ENCODE assay signal across 1 cellular context in the genomic region with DNA sequence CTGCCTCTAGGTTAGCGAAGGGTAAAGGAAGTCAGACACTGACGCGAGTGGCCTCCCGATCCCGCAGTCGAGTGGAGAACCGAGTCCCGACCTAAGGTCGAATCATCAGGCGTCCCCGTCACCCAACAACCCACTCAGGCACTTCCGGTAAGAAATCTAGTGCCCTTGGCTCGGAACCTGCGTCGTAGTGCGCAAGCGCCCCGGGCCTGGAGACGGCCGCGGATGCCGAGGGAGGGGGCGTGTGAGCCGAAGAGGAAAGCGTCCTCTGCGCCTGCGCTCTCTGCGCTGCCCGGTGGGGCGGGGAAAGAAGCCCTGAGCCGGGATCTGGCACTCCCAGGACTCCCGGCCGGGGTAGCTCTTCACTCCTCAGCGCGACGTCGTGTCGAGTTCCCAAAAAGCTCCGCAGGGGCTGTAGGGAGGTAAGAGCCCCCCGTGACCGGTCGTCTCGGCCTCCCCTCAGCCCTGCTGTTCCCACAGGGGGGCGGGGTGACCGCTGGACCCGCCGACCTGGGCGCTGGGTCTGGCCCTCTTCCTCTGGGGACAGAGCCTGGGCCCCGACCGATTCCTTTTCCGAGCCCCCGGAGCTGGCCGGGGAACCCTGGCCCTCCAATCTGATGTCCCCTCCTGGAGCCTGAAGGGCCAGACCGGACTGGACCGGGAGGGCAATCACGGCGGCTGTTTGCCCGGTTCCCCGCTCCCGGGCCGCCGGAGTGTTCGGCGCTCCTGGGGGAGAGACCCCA.
TF ChIP-seq lines count a peak whose summit lies in the region.

TSS of gene ZFYVE16 (plus strand) at position 330 of the 740 bp plus-strand sequence. CDS start 26,084 bp downstream, outside the sequence.

TF ChIP-seq in A549, 52 proteins besides CTCF, POLR2A, EP300 and RAD21 (continued from another document):
- TF ChIP-seq, protein P1, sequence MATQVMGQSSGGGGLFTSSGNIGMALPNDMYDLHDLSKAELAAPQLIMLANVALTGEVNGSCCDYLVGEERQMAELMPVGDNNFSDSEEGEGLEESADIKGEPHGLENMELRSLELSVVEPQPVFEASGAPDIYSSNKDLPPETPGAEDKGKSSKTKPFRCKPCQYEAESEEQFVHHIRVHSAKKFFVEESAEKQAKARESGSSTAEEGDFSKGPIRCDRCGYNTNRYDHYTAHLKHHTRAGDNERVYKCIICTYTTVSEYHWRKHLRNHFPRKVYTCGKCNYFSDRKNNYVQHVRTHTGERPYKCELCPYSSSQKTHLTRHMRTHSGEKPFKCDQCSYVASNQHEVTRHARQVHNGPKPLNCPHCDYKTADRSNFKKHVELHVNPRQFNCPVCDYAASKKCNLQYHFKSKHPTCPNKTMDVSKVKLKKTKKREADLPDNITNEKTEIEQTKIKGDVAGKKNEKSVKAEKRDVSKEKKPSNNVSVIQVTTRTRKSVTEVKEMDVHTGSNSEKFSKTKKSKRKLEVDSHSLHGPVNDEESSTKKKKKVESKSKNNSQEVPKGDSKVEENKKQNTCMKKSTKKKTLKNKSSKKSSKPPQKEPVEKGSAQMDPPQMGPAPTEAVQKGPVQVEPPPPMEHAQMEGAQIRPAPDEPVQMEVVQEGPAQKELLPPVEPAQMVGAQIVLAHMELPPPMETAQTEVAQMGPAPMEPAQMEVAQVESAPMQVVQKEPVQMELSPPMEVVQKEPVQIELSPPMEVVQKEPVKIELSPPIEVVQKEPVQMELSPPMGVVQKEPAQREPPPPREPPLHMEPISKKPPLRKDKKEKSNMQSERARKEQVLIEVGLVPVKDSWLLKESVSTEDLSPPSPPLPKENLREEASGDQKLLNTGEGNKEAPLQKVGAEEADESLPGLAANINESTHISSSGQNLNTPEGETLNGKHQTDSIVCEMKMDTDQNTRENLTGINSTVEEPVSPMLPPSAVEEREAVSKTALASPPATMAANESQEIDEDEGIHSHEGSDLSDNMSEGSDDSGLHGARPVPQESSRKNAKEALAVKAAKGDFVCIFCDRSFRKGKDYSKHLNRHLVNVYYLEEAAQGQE (IDR thresholded peaks at IDR 0.05): no peak
- TF ChIP-seq HMGXB4 (CRISPR knock-in tag; IDR thresholded peaks at IDR 0.05; ENCODE audit: borderline replicate concordance) (peak; percentile 82; the same call in 1 of the 2 replicates), HOXB13 (CRISPR knock-in tag; IDR thresholded peaks at IDR 0.05; ENCODE audit: low read depth) (no peak), CHD4 (IDR thresholded peaks at IDR 0.05; ENCODE audit: borderline replicate concordance) (no peak), CEBPB (IDR thresholded peaks at IDR 0.05) (no peak), BCL3 (IDR thresholded peaks at IDR 0.05) (peak; percentile 84; the same call in 2 of the 3 replicates), MAFK (IDR thresholded peaks at IDR 0.05; ENCODE audit: partially characterized antibody) (no peak), SREBF2 (IDR thresholded peaks at IDR 0.05) (no peak), ZFP36 (IDR thresholded peaks at IDR 0.05; ENCODE audit: borderline replicate concordance, partially characterized antibody) (no peak), KDM1A (IDR thresholded peaks at IDR 0.05; ENCODE audit: low read depth) (no peak), HOXB5 (CRISPR knock-in tag; IDR thresholded peaks at IDR 0.05) (no peak), HEYL (CRISPR knock-in tag; IDR thresholded peaks at IDR 0.05) (no peak), CHD2 (IDR thresholded peaks at IDR 0.05; ENCODE audit: low read length, partially characterized antibody) (no peak), NPAS2 (CRISPR knock-in tag; IDR thresholded peaks at IDR 0.05; ENCODE audit: borderline replicate concordance) (no peak)
